ENCODE assay signal across 13 cellular contexts in the genomic region with DNA sequence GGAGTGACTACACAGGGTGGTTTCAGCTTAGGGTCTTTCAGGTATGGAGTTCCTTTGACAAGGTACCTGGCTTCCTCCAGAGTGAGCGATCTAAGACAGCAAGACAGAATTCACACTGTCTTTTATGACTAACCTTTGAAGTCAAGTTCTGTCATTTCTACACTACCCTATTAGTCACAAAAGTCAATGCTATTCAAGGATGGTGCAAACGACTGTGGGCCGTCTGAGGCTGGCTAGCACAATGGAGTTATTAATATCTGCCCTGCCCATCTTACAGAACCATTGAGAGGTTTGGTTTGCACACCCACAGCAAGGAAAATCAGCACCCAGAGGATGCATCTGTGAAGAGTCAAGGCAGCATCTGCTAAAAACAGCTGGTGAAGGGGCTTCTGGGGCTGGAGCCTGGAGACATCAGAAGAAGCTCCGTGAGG.
DNase-seq lines count a peak whose midpoint lies in the region; ATAC-seq and TF ChIP-seq lines count a peak whose summit lies in the region.
"Had no signal": no experiment of that assay in that cellular context is flagged by ENCODE, and none has a peak within 500 bp of the region (broad histone marks: within the 10 kb centered on the region; RNA-seq: fewer than 3 reads in every experiment).

No MANE protein-coding gene starts in this region.

- no peaks in the 10 kb centered on the region for H3K9me3 ChIP-seq in RWPE2 (ENCODE audit: severe bottlenecking)
- H3K9me3 ChIP-seq in lower lobe of right lung, result no peaks in the 10 kb centered on the region
- H3K9me3 ChIP-seq: uterus had no signal

- peaks cover 0 to 10% (median 3%) of the 10 kb centered on the region in 7 donors for H3K9me3 Mint-ChIP-seq in CD14-positive monocyte
- H3K9me3 Mint-ChIP-seq: nephron had no signal

- peaks cover 0 to 8% (median 4%) of the 10 kb centered on the region in 3 donors for H3K27me3 Mint-ChIP-seq in CD14-positive monocyte (ENCODE audit: low read depth in 3 of 3)

- H3K27ac ChIP-seq in RWPE2 (ENCODE audit: poor library complexity, severe bottlenecking) (no peak overlapping the region), lower lobe of right lung (peak overlapping the region; percentile 76)
- H3K27ac ChIP-seq: SK-N-MC, uterus had no signal

- no peak for TF ChIP-seq CTCF in CD14-positive monocyte (IDR thresholded peaks at IDR 0.05)
- TF ChIP-seq CTCF in RWPE2 (IDR thresholded peaks at IDR 0.05; ENCODE audit: poor library complexity, severe bottlenecking), result no peak
- TF ChIP-seq CTCF in lower lobe of right lung (IDR thresholded peaks at IDR 0.05), result no peak

- no peaks in the 10 kb centered on the region for H3K4me1 ChIP-seq in RWPE2 (ENCODE audit: insufficient read depth, poor library complexity, severe bottlenecking)
- peaks cover 27% of the 10 kb centered on the region for H3K4me1 ChIP-seq in lower lobe of right lung
- H3K4me1 ChIP-seq: uterus had no signal

- H3K36me3 ChIP-seq in RWPE2 (ENCODE audit: low read depth), result no peaks in the 10 kb centered on the region
- H3K36me3 ChIP-seq in lower lobe of right lung, result no peaks in the 10 kb centered on the region
- H3K36me3 ChIP-seq in H7 (replicated peaks; ENCODE audit: control insufficient read depth, insufficient read depth, low read length), result no peaks in the 10 kb centered on the region
- H3K36me3 ChIP-seq: uterus had no signal

- no peak overlapping the region for H3K4me3 ChIP-seq in RWPE2 (ENCODE audit: severe bottlenecking)
- H3K4me3 ChIP-seq in lower lobe of right lung, result no peak overlapping the region
- H3K4me3 ChIP-seq in H7 (ENCODE audit: insufficient read depth, low read depth, low read length), result no peak overlapping the region
- H3K4me3 ChIP-seq: SK-N-MC, uterus had no signal

- peak; percentile 42 for ATAC-seq in GM19351 (IDR thresholded peaks at IDR 0.05; ENCODE audit: unreplicated experiment)
- ATAC-seq in RWPE2 (ENCODE audit: low read depth), result peak; percentile 71
- ATAC-seq in lower lobe of right lung, result peak; percentile 19 to 23

- DNase-seq in CD14-positive monocyte (ENCODE audit: low spot score) (peak; percentile 82), RWPE2 (ENCODE audit: low spot score) (no peak), lower lobe of right lung (no peak), NCI-H345 (lab: John Stamatoyannopoulos, UW) (no peak), H4 (ENCODE audit: low spot score) (no peak), H7 (no peak), COR-L47 (lab: John Stamatoyannopoulos, UW) (no peak)
- DNase-seq: NCI-H2107; stimulated activated CD4-positive, alpha-beta T cell treated with anti-CD3 and anti-CD28 coated beads, Interleukin-4, amount 100 ng/mL, for 1 hour; uterus had no signal

- peak overlapping the region; percentile 100 for H3K27ac Mint-ChIP-seq in CD14-positive monocyte
- H3K27ac Mint-ChIP-seq: nephron had no signal

- H3K4me3 Mint-ChIP-seq in CD14-positive monocyte, result peak overlapping the region in 1 of 2 donors; percentile 42
- H3K4me3 Mint-ChIP-seq: nephron had no signal

- intact Hi-C loops in CD14-positive monocyte (cut with micrococcal nuclease), result loop anchor here in 1 of 2 donors (1.0 kb wide), 1 partner anchor 8 kb away; no protein-coding TSS in a partner anchor
- intact Hi-C loops in lower lobe of right lung (cut with DNase I), result no loop called here

- H3K36me3 Mint-ChIP-seq in CD14-positive monocyte, result peaks cover 12 to 23% of the 10 kb centered on the region in 2 donors

- H3K27me3 ChIP-seq in RWPE2 (ENCODE audit: insufficient read depth, poor library complexity, severe bottlenecking) (no peaks in the 10 kb centered on the region), lower lobe of right lung (ENCODE audit: low read depth) (no peaks in the 10 kb centered on the region), H7 (ENCODE audit: control insufficient read depth, insufficient read depth, low read length) (no peaks in the 10 kb centered on the region)
- H3K27me3 ChIP-seq: uterus had no signal

- H3K4me1 Mint-ChIP-seq in CD14-positive monocyte, result peaks cover 86% of the 10 kb centered on the region

Comparison
In these comparisons a context has a peak if more than half of its experiments do, and no peak if none do; other contexts are left out.
1. ATAC-seq: peak in every context shown above with its lines; median percentile 71 in RWPE2; 42 in GM19351; 21 in lower lobe of right lung.